In genomic region chr14:99744199-99744872, GRCh38 we compare ENCODE assay signal across 15 cellular contexts. TPM values are rescaled to one million over a fixed set of nuclear protein-coding genes. Genes with fewer than 3 reads are reported as not detected.
A peak's percentile ranks its signal among the peaks of the same experiment; 100 is the strongest.
DNase-seq lines count a peak whose midpoint lies in the region; ATAC-seq and TF ChIP-seq lines count a peak whose summit lies in the region.
"Had no signal": no experiment of that assay in that cellular context is flagged by ENCODE, and none has a peak within 500 bp of the region (broad histone marks: within the 10 kb centered on the region; RNA-seq: fewer than 3 reads in every experiment).

No MANE protein-coding gene starts in this region.

- H3K27me3 ChIP-seq in lower lobe of right lung (ENCODE audit: low read depth): no peaks in the 10 kb centered on the region

- DNase-seq in COR-L47 (lab: John Stamatoyannopoulos, UW) (peak; percentile 57), NCI-H526 treated with DMSO at 0.1 percent for 48 hours (lab: John Stamatoyannopoulos, UW) (peak; percentile 81), choroid plexus epithelial cell (ENCODE audit: low read depth) (peak; percentile 58), lower lobe of right lung (no peak), glomerular visceral epithelial cell (ENCODE audit: extremely low spot score) (no peak)
- no peak for DNase-seq in activated T-cell treated with anti-CD3 and anti-CD28 coated beads, Interleukin-2, amount 50 U/mL, for 1 hour
- DNase-seq: activated CD4-positive, alpha-beta T cell treated with anti-CD3 and anti-CD28 coated beads for 1 hour; activated effector memory CD4-positive, alpha-beta T cell treated with anti-CD3 and anti-CD28 coated beads, Interleukin-2, amount 50 U/mL, for 16 hours; islet precursor cell; NCI-H187; stimulated activated CD4-positive, alpha-beta T cell treated with anti-CD3 and anti-CD28 coated beads, Interleukin-4, amount 100 ng/mL, for 24 hours had no signal

- H3K36me3 ChIP-seq in lower lobe of right lung: no peaks in the 10 kb centered on the region

- TF ChIP-seq CTCF in choroid plexus epithelial cell (conservative IDR thresholded peaks at IDR 0.05; ENCODE audit: low read depth, low read length): peak; percentile 21
- TF ChIP-seq CTCF in lower lobe of right lung (IDR thresholded peaks at IDR 0.05): no peak

- peak overlapping the region; percentile 69 for H3K27ac ChIP-seq in lower lobe of right lung

- intact Hi-C loops in lower lobe of right lung (cut with DNase I): no loop called here

- no peaks in the 10 kb centered on the region for H3K9me3 ChIP-seq in lower lobe of right lung

- ATAC-seq in lower lobe of right lung: no peak
- no peak for ATAC-seq in GM18868 (IDR thresholded peaks at IDR 0.05; ENCODE audit: unreplicated experiment)
- no peak for ATAC-seq in GM19455 (IDR thresholded peaks at IDR 0.05; ENCODE audit: unreplicated experiment)
- ATAC-seq: Panc1 had no signal

- H3K4me1 ChIP-seq in lower lobe of right lung: peaks cover 49% of the 10 kb centered on the region

- H3K4me3 ChIP-seq in choroid plexus epithelial cell (ENCODE audit: low read depth, low read length) (no peak overlapping the region), lower lobe of right lung (no peak overlapping the region)

RNA-seq across cellular contexts. Expression of gene EML1, which starts 48.9 kb away (rescaled TPM):
- total RNA-seq in lower lobe of right lung: 34.5 TPM
- total RNA-seq: HT-29 had no signal

Comparison
In these comparisons a context has a peak if more than half of its experiments do, and no peak if none do; other contexts are left out.
1. DNase-seq: peak in COR-L47 (single experiment), NCI-H526 treated with DMSO at 0.1 percent for 48 hours (single experiment) and choroid plexus epithelial cell (single experiment); none in lower lobe of right lung (single experiment), glomerular visceral epithelial cell (single experiment) and activated T-cell treated with anti-CD3 and anti-CD28 coated beads, Interleukin-2, amount 50 U/mL, for 1 hour (single experiment).